ENCODE assay signal across 8 cellular contexts in the genomic region with DNA sequence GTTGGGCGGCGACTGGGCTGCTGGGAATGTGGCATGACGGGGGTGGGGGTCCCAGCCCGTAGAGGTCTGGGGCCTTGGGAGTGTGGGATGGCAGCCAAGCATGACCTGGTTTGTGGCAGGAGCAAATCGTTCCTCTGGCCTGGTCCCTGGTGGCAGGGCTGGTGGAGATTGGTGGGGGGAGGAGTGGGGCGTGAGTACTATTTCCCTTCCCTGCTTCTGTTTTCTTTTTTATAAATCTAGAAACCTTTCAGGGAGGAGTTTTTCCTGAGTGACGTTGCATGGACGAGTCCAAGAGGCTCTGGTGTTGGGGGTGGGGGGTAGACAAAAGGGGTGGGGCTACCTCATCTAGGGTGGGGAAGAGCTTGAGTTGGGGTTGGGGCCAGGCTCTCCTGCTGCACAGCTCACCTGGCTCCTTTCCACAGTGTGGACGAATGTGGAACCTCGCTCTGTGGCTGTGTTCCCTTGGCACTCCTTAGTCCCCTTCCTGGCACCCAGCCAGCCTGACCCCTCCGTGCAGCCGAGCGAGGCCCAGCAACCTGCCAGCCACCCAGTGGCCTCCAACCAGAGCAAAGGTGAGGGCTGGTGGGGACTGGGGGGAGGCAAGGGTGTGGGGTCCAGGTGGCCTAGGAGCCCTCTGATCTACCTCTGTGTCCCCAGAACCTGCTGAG. TPM values are rescaled to one million over a fixed set of nuclear protein-coding genes. Genes with fewer than 3 reads are reported as not detected.
DNase-seq lines count a peak whose midpoint lies in the region; ATAC-seq and TF ChIP-seq lines count a peak whose summit lies in the region.

No MANE protein-coding gene starts in this region.

- POLR2A ChIA-PET in T-cell (lab: Charles Lee): no interaction called here

- H3K36me3 Mint-ChIP-seq in T-cell: peaks cover 3% of the 10 kb centered on the region

- peaks cover 22 to 29% (median 22%) of the 10 kb centered on the region in 3 donors for H3K4me1 Mint-ChIP-seq in T-cell

- H3K9me3 Mint-ChIP-seq in T-cell: no peaks in the 10 kb centered on the region

- no peaks in the 10 kb centered on the region for H3K9me3 ChIP-seq in gastrocnemius medialis

- peak overlapping the region; percentile 81 to 95 (median 87) for H3K27ac ChIP-seq in gastrocnemius medialis

- H3K4me3 Mint-ChIP-seq in T-cell: peak overlapping the region in 2 of 3 donors; percentile 31 to 91

- H3K27me3 ChIP-seq in gastrocnemius medialis: no peaks in the 10 kb centered on the region

- H3K4me1 ChIP-seq in gastrocnemius medialis: peaks cover 40 to 43% of the 10 kb centered on the region in 2 donors

- H3K27me3 Mint-ChIP-seq in T-cell: no peaks in the 10 kb centered on the region

- H3K36me3 ChIP-seq in gastrocnemius medialis: peaks cover 0 to 47% of the 10 kb centered on the region in 2 donors

- DNase-seq in T-cell: no peak
- DNase-seq in globus pallidus (ENCODE audit: low spot score): peak; percentile 12
- no peak for DNase-seq in gastrocnemius medialis
- no peak for DNase-seq in NCI-H128 (lab: John Stamatoyannopoulos, UW; ENCODE audit: unreplicated experiment)
- DNase-seq in HuH-7 (ENCODE audit: low spot score): no peak
- no peak for DNase-seq in NCI-H69 (lab: John Stamatoyannopoulos, UW)

- CTCF ChIA-PET in T-cell (lab: Charles Lee): no interaction called here

- no peak for TF ChIP-seq CTCF in gastrocnemius medialis (IDR thresholded peaks at IDR 0.05 in 4 of 5, conservative IDR thresholded peaks at IDR 0.05 in 1 of 5)

- peak in 1 of 2 donors; percentile 12 for TF ChIP-seq POLR2A in gastrocnemius medialis (IDR thresholded peaks at IDR 0.05)

- intact Hi-C loops in gastrocnemius medialis (cut with DNase I; ENCODE audit: low total_unique reads): no loop called here

- peak overlapping the region; percentile 87 to 91 for H3K27ac Mint-ChIP-seq in T-cell

- H3K4me3 ChIP-seq in GM08714 (ENCODE audit: low read length): peak overlapping the region; percentile 76; the same call in 1 of the 2 replicates
- H3K4me3 ChIP-seq in gastrocnemius medialis: peak overlapping the region in 1 of 4 donors; percentile 76

- ATAC-seq in T-cell (replicated peaks in 1 of 4): no peak
- ATAC-seq in gastrocnemius medialis: no peak
- ATAC-seq in HG03095 (IDR thresholded peaks at IDR 0.05; ENCODE audit: unreplicated experiment): no peak

- in situ Hi-C loops in gastrocnemius medialis (cut with MboI; ENCODE audit: low sequenced_read_pairs in 4 of 4): loop anchor here in 1 of 4 donors (5.0 kb wide), 1 partner anchor 44 kb away; the partner anchor contains the start of gene GSK3A

RNA-seq across cellular contexts. Expression of gene PRR19, which starts 15.4 kb away (rescaled TPM):
- under 1 TPM in 4 of 5 donors, not detected in 1; 0.18 to 0.35 (median 0.27) TPM for total RNA-seq in T-cell
- not detected for total RNA-seq in gastrocnemius medialis

RNA-seq across cellular contexts. Expression of gene PAFAH1B3, which starts 15.9 kb away (rescaled TPM):
- total RNA-seq in T-cell (10 to 100 TPM; 15.2 to 22.2 (median 19.1) TPM), gastrocnemius medialis (10 to 100 TPM in 1 of 4 donors, 1 to 10 TPM in 3; 1.7 to 30.7 (median 5.1) TPM)

RNA-seq across cellular contexts. Expression of gene CIC, which starts 17.4 kb away (rescaled TPM):
- total RNA-seq in T-cell: 100 to 1,000 TPM in 4 of 5 donors, 10 to 100 TPM in 1; 93.9 to 110 (median 104) TPM
- total RNA-seq in gastrocnemius medialis: 10 to 100 TPM; 15.2 to 52.2 (median 41.5) TPM

RNA-seq across cellular contexts. Expression of gene TMEM145, which starts 26.6 kb away (rescaled TPM):
- total RNA-seq in T-cell: not detected
- total RNA-seq in gastrocnemius medialis: under 1 TPM in 1 of 4 donors, not detected in 3; 0.87 TPM

RNA-seq across cellular contexts. Expression of gene ERF, which starts 31.6 kb away (rescaled TPM):
- total RNA-seq in T-cell: 10 to 100 TPM; 35.9 to 97.3 (median 44.6) TPM
- 10 to 100 TPM; 14.0 to 26.7 (median 14.8) TPM for total RNA-seq in gastrocnemius medialis
